In the genomic region with DNA sequence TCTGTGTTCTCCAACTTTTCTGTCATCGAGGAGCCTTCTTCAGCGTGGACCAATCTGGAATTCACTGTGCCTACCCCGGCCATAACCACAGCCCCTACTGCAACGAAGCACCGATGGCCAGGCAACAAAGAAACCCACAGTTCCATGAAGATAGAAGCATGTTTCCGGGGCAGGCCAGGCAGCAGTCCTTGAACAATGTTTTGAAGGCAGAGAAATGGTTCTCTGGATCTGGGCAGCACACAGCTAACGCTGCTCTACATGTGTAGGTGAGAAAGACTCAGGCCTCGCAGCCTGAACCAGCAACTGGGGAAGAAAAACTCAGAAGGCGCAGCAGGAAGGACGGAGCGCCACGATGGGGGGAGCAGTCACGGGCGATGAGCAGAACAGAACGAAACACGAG, we compare ENCODE assay signal across 15 cellular contexts.
A peak's percentile ranks its signal among the peaks of the same experiment; 100 is the strongest.
DNase-seq lines count a peak whose midpoint lies in the region; ATAC-seq and TF ChIP-seq lines count a peak whose summit lies in the region.
"Had no signal": no experiment of that assay in that cellular context is flagged by ENCODE, and none has a peak within 500 bp of the region (broad histone marks: within the 10 kb centered on the region; RNA-seq: fewer than 3 reads in every experiment).

No MANE protein-coding gene starts in this region.

- peaks cover 5% of the 10 kb centered on the region; the same call in 1 of the 2 replicates for H3K27me3 ChIP-seq in IMR-90 (ENCODE audit: control insufficient read depth, insufficient read depth, low read length)
- no peaks in the 10 kb centered on the region for H3K27me3 ChIP-seq in smooth muscle cell (ENCODE audit: low read depth)
- H3K27me3 ChIP-seq in SJCRH30: no peaks in the 10 kb centered on the region

- H2AFZ ChIP-seq in IMR-90 (replicated peaks; ENCODE audit: low read length, poor library complexity) (no peak overlapping the region), smooth muscle cell (ENCODE audit: low read depth) (peak overlapping the region; percentile 55)
- H2AFZ ChIP-seq: GM23248 had no signal

- H3K14ac ChIP-seq in IMR-90 (replicated peaks; ENCODE audit: low read depth, low read length): no peak overlapping the region

- TF ChIP-seq RAD21 in IMR-90 (IDR thresholded peaks at IDR 0.05; ENCODE audit: low read length): no peak

- peaks cover 13% of the 10 kb centered on the region for H3K4me1 ChIP-seq in IMR-90 (ENCODE audit: control insufficient read depth, insufficient read depth, low read length)
- H3K4me1 ChIP-seq in smooth muscle cell (ENCODE audit: low read depth): peaks cover 6% of the 10 kb centered on the region
- no peaks in the 10 kb centered on the region for H3K4me1 ChIP-seq in SJCRH30

- H3K4me1 Mint-ChIP-seq in nephron progenitor cell: peaks cover 22% of the 10 kb centered on the region
- H3K4me1 Mint-ChIP-seq in naive thymus-derived CD8-positive, alpha-beta T cell: no peaks in the 10 kb centered on the region
- H3K4me1 Mint-ChIP-seq: B cell had no signal

- in situ Hi-C loops in IMR-90 (cut with MboI; ENCODE audit: low sequenced_read_pairs): no loop called here

- no peak overlapping the region for H3K4me2 ChIP-seq in IMR-90 (ENCODE audit: low read depth, low read length)
- H3K4me2 ChIP-seq in smooth muscle cell: no peak overlapping the region

- no peaks in the 10 kb centered on the region for H3K9me3 Mint-ChIP-seq in nephron progenitor cell
- no peaks in the 10 kb centered on the region for H3K9me3 Mint-ChIP-seq in naive thymus-derived CD8-positive, alpha-beta T cell
- H3K9me3 Mint-ChIP-seq: CD4-positive, alpha-beta T cell had no signal

- no peaks in the 10 kb centered on the region for H3K79me1 ChIP-seq in IMR-90 (ENCODE audit: low read depth in 1 of 2, low read length in 2 of 2)

- intact Hi-C loops in IMR-90 (cut with micrococcal nuclease): no loop called here

- no peak for TF ChIP-seq CTCF in IMR-90 (conservative IDR thresholded peaks at IDR 0.05; ENCODE audit: low read depth, low read length)
- TF ChIP-seq CTCF in nephron progenitor cell (IDR thresholded peaks at IDR 0.05): no peak
- no peak for TF ChIP-seq CTCF in smooth muscle cell (IDR thresholded peaks at IDR 0.05; ENCODE audit: borderline replicate concordance, insufficient read depth, poor library complexity, severe bottlenecking)

- no peak overlapping the region for H4K5ac ChIP-seq in IMR-90 (ENCODE audit: low read depth, low read length)

- H3K4me3 ChIP-seq in IMR-90 (ENCODE audit: insufficient read depth, low read depth, low read length): no peak overlapping the region
- no peak overlapping the region for H3K4me3 ChIP-seq in smooth muscle cell
- no peak overlapping the region for H3K4me3 ChIP-seq in SJCRH30
- H3K4me3 ChIP-seq: GM23248 had no signal

- no peak overlapping the region; the same call in 2 of the 3 replicates for H2BK15ac ChIP-seq in IMR-90 (ENCODE audit: low read depth, low read length)

- no peak overlapping the region for H4K8ac ChIP-seq in IMR-90 (ENCODE audit: low read depth in 2 of 2, low read length in 2 of 2)

- TF ChIP-seq POLR2A in IMR-90 (IDR thresholded peaks at IDR 0.05; ENCODE audit: low read depth, low read length): no peak

- no peak overlapping the region; the same call in 1 of the 2 replicates for H4K91ac ChIP-seq in IMR-90 (ENCODE audit: insufficient read depth, low read depth, low read length)

- no peak overlapping the region for H3K9ac ChIP-seq in IMR-90 (ENCODE audit: low read depth, low read length)
- no peak overlapping the region for H3K9ac ChIP-seq in smooth muscle cell (ENCODE audit: low read depth)
- H3K9ac ChIP-seq: GM23248 had no signal

- WGBS in IMR-90 (ENCODE audit: extremely low coverage in 2 of 2, insufficient read length in 1 of 2), 2 experiments: 91% methylated on average over 11 of the region's 16 CpGs; no CpG with 5 or more reads in 1 of the 2 experiments
- 91% methylated on average over 16 of the region's 16 CpGs for WGBS in smooth muscle cell (ENCODE audit: low lambda C conversion rate)

- H3K56ac ChIP-seq in IMR-90 (ENCODE audit: extremely low read depth, insufficient read depth, low read length): no peak overlapping the region

- H3K36me3 Mint-ChIP-seq in nephron progenitor cell (ENCODE audit: low read depth): no peaks in the 10 kb centered on the region
- H3K36me3 Mint-ChIP-seq in naive thymus-derived CD8-positive, alpha-beta T cell: no peaks in the 10 kb centered on the region

- peak overlapping the region; percentile 88 for H3K27ac Mint-ChIP-seq in nephron progenitor cell
- H3K27ac Mint-ChIP-seq in naive thymus-derived CD8-positive, alpha-beta T cell: no peak overlapping the region
- H3K27ac Mint-ChIP-seq: B cell; CD4-positive, alpha-beta T cell had no signal

- H3K18ac ChIP-seq in IMR-90 (ENCODE audit: low read depth, low read length): no peak overlapping the region

- H3K4me3 Mint-ChIP-seq in nephron progenitor cell: no peak overlapping the region
- H3K4me3 Mint-ChIP-seq in naive thymus-derived CD8-positive, alpha-beta T cell: no peak overlapping the region
- H3K4me3 Mint-ChIP-seq: B cell; CD4-positive, alpha-beta T cell had no signal

- DNase-seq in IMR-90 (no peak), islet precursor cell (peak; percentile 32), nephron progenitor cell (no peak), smooth muscle cell (lab: John Stamatoyannopoulos, UW; ENCODE audit: unreplicated experiment) (no peak), HuH-7.5 (ENCODE audit: low spot score) (no peak), NCI-H2107 (lab: John Stamatoyannopoulos, UW) (no peak), SJCRH30 (no peak)
- DNase-seq in naive thymus-derived CD8-positive, alpha-beta T cell: no peak
- DNase-seq: CD4-positive, alpha-beta T cell; DMS153; DMS79 treated with DMSO at 0.1 percent for 48 hours; EL; GM23248; H7 had no signal

- no peak overlapping the region for H2AK9ac ChIP-seq in IMR-90 (replicated peaks; ENCODE audit: low read depth, low read length, poor library complexity)

- dilution Hi-C loops in IMR-90 (cut with HindIII; ENCODE audit: low sequenced_read_pairs, unreplicated experiment): no loop called here

- H3K36me3 ChIP-seq in IMR-90 (ENCODE audit: control insufficient read depth, insufficient read depth, low read length) (no peaks in the 10 kb centered on the region), smooth muscle cell (ENCODE audit: low read depth) (no peaks in the 10 kb centered on the region), SJCRH30 (no peaks in the 10 kb centered on the region)

- H2BK5ac ChIP-seq in IMR-90 (ENCODE audit: low read depth, low read length, poor library complexity, severe bottlenecking): no peak overlapping the region

- no peak overlapping the region for H2BK120ac ChIP-seq in IMR-90 (ENCODE audit: low read depth, low read length)

- no peaks in the 10 kb centered on the region for H3K9me1 ChIP-seq in IMR-90 (ENCODE audit: insufficient read depth, low read length)

- no peak for ATAC-seq in IMR-90 (ENCODE audit: low read depth)
- no peak for ATAC-seq in naive thymus-derived CD8-positive, alpha-beta T cell

- CTCF ChIA-PET in IMR-90 (lab: Yijun Ruan, JAX): no interaction called here

- no peak overlapping the region for H2AK5ac ChIP-seq in IMR-90 (ENCODE audit: low read depth, low read length)

- H3K27me3 Mint-ChIP-seq in nephron progenitor cell (ENCODE audit: low read depth, poor library complexity): peaks cover 4% of the 10 kb centered on the region
- peaks cover 0 to 14% (median 6%) of the 10 kb centered on the region in 5 donors for H3K27me3 Mint-ChIP-seq in naive thymus-derived CD8-positive, alpha-beta T cell

- H3K23ac ChIP-seq in IMR-90 (ENCODE audit: low read depth, low read length): no peak overlapping the region

- H3K27ac ChIP-seq in IMR-90 (ENCODE audit: insufficient read depth, low read length): no peak overlapping the region
- H3K27ac ChIP-seq in smooth muscle cell (ENCODE audit: low read depth): peak overlapping the region; percentile 52
- H3K27ac ChIP-seq in SJCRH30: no peak overlapping the region
- H3K27ac ChIP-seq: GM23248 had no signal

- BruUV-seq in IMR-90 (replicated peaks; lab: Mats Ljungman, UMichigan): no TSS peak

- no peaks in the 10 kb centered on the region for H4K20me1 ChIP-seq in IMR-90 (ENCODE audit: insufficient read depth, low read length)
- H4K20me1 ChIP-seq in smooth muscle cell (ENCODE audit: low read depth): no peaks in the 10 kb centered on the region

- no peak overlapping the region; the same call in 1 of the 2 replicates for H2BK20ac ChIP-seq in IMR-90 (ENCODE audit: low read depth, low read length)

- H3F3A ChIP-seq in smooth muscle cell (ENCODE audit: low read depth): no peaks in the 10 kb centered on the region

- no peaks in the 10 kb centered on the region for H3K79me2 ChIP-seq in smooth muscle cell (ENCODE audit: low read depth)

- H3K9me3 ChIP-seq in IMR-90 (ENCODE audit: control insufficient read depth, insufficient read depth, low read length): no peaks in the 10 kb centered on the region
- H3K9me3 ChIP-seq in smooth muscle cell (replicated peaks; ENCODE audit: low read depth): no peaks in the 10 kb centered on the region
- no peaks in the 10 kb centered on the region for H3K9me3 ChIP-seq in SJCRH30 (replicated peaks)

- POLR2A ChIA-PET in IMR-90 (lab: Charles Lee; ENCODE audit: unreplicated experiment): no interaction called here
- POLR2A ChIA-PET in naive thymus-derived CD8-positive, alpha-beta T cell (lab: Charles Lee): no interaction called here

- peak overlapping the region; percentile 22; the same call in 1 of the 2 replicates for H3K4ac ChIP-seq in IMR-90 (ENCODE audit: low read depth, low read length)

TF ChIP-seq in IMR-90, 13 proteins besides CTCF, POLR2A, EP300 and RAD21 (continues in another document):
- TF ChIP-seq RCOR1 (IDR thresholded peaks at IDR 0.05; ENCODE audit: insufficient replicate concordance, low read length): no peak
- TF ChIP-seq NFE2L2 (IDR thresholded peaks at IDR 0.05; ENCODE audit: low read depth, low read length): no peak
- TF ChIP-seq, protein P1, sequence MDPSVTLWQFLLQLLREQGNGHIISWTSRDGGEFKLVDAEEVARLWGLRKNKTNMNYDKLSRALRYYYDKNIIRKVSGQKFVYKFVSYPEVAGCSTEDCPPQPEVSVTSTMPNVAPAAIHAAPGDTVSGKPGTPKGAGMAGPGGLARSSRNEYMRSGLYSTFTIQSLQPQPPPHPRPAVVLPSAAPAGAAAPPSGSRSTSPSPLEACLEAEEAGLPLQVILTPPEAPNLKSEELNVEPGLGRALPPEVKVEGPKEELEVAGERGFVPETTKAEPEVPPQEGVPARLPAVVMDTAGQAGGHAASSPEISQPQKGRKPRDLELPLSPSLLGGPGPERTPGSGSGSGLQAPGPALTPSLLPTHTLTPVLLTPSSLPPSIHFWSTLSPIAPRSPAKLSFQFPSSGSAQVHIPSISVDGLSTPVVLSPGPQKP (IDR thresholded peaks at IDR 0.05; ENCODE audit: borderline replicate concordance, low read depth, low read length): no peak
- TF ChIP-seq CEBPB (IDR thresholded peaks at IDR 0.05; ENCODE audit: low read depth, low read length): no peak
- no peak for TF ChIP-seq BHLHE40 (IDR thresholded peaks at IDR 0.05; ENCODE audit: low read depth, low read length)
- TF ChIP-seq CHD1 (IDR thresholded peaks at IDR 0.05; ENCODE audit: low read depth, low read length): no peak
- no peak for TF ChIP-seq FOS (IDR thresholded peaks at IDR 0.05; ENCODE audit: low read depth, low read length)
- no peak for TF ChIP-seq MAFK (IDR thresholded peaks at IDR 0.05; ENCODE audit: low read depth, low read length)
- no peak for TF ChIP-seq MAZ (IDR thresholded peaks at IDR 0.05; ENCODE audit: borderline replicate concordance, low read depth, low read length)
